ENCODE assay signal across 8 cellular contexts in the genomic region with DNA sequence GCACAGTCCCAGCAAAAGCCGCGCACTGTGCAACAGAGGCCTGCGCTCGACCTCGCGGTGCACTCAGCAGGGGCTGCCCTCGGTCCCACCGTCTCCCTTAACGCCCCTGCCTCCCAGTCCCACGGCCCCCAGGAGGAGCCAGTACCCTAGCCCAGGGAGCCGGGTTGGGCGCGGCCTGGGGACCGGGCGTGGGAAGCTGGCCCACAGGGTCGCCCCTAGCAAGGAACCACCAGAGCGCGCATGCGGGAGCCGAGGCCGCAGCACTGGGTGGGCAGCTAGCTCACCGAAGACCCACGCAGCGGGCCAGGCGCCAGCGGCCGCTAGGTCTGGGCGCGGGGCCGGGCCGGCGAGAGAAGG. TPM values are rescaled to one million over a fixed set of nuclear protein-coding genes. Genes with fewer than 3 reads are reported as not detected.
DNase-seq lines count a peak whose midpoint lies in the region; ATAC-seq and TF ChIP-seq lines count a peak whose summit lies in the region.

No MANE protein-coding gene starts in this region.

- DNase-seq in GM04504 (ENCODE audit: low read depth) (peak; percentile 1), neural crest cell (ENCODE audit: low read depth, low spot score) (no peak), NCI-H187 treated with DMSO at 0.1 percent for 48 hours (lab: John Stamatoyannopoulos, UW) (no peak), ureter (ENCODE audit: low spot score) (no peak)

- H3K27ac Mint-ChIP-seq in neural crest cell (ENCODE audit: unreplicated experiment): no peak overlapping the region

- H3K4me3 Mint-ChIP-seq in neural crest cell: peak overlapping the region; percentile 73

- H3K36me3 Mint-ChIP-seq in neural crest cell (ENCODE audit: low read depth): no peaks in the 10 kb centered on the region

- ATAC-seq in HG03469 (IDR thresholded peaks at IDR 0.05; ENCODE audit: unreplicated experiment): peak; percentile 3
- ATAC-seq in esophagus mucosa: peak; percentile 5
- ATAC-seq in HG03342 (IDR thresholded peaks at IDR 0.05; ENCODE audit: unreplicated experiment): no peak
- no peak for ATAC-seq in HG02885 (IDR thresholded peaks at IDR 0.05; ENCODE audit: poor library complexity, unreplicated experiment)

- TF ChIP-seq CTCF in neural crest cell (conservative IDR thresholded peaks at IDR 0.05): no peak

- H3K9me3 Mint-ChIP-seq in neural crest cell: no peaks in the 10 kb centered on the region

- peaks cover 10% of the 10 kb centered on the region for H3K4me1 Mint-ChIP-seq in neural crest cell

- no peaks in the 10 kb centered on the region for H3K27me3 Mint-ChIP-seq in neural crest cell (ENCODE audit: low read depth)

RNA-seq across cellular contexts. Expression of gene ZNF678, which starts 21.6 kb away (rescaled TPM):
- total RNA-seq in esophagus mucosa (2.7 TPM), neural crest cell (26.6 and 29.9 TPM in 2 replicates), ureter (14.0 TPM)

Comparison
In these comparisons a context has a peak if more than half of its experiments do, and no peak if none do; other contexts are left out.
1. ATAC-seq: peak in HG03469 (single experiment) and esophagus mucosa (single experiment); none in HG03342 (single experiment) and HG02885 (single experiment).